Comparison of ENCODE assay signal across 2 cellular contexts in the genomic region with DNA sequence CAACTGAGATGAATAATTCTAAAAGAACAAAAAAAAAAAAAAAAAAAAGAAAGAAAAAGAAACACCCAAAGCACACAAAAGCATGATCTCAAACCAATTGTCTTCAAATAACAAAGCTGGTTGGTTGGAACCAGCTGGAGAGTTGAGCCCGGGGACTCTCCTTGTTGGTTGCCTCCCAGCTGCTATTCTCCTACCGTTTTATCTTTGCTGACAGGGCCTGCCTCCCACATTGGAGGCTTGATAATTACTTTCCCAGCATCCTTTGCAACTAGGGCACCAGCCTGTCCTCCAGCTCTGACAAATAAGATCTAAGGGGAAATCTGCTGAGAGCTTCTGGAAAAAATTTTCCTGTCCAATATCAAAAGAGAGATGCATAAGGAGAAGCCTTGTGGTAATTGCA.
TF ChIP-seq lines count a peak whose summit lies in the region.

No MANE protein-coding gene starts in this region.

TF ChIP-seq in HCT116, 20 proteins besides CTCF, POLR2A, EP300 and RAD21 (continued from another document):
- TF ChIP-seq, protein P1, sequence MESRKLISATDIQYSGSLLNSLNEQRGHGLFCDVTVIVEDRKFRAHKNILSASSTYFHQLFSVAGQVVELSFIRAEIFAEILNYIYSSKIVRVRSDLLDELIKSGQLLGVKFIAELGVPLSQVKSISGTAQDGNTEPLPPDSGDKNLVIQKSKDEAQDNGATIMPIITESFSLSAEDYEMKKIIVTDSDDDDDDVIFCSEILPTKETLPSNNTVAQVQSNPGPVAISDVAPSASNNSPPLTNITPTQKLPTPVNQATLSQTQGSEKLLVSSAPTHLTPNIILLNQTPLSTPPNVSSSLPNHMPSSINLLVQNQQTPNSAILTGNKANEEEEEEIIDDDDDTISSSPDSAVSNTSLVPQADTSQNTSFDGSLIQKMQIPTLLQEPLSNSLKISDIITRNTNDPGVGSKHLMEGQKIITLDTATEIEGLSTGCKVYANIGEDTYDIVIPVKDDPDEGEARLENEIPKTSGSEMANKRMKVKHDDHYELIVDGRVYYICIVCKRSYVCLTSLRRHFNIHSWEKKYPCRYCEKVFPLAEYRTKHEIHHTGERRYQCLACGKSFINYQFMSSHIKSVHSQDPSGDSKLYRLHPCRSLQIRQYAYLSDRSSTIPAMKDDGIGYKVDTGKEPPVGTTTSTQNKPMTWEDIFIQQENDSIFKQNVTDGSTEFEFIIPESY (IDR thresholded peaks at IDR 0.05; ENCODE audit: extremely low read depth, insufficient replicate concordance, low read length): no peak
- TF ChIP-seq ELF1 (IDR thresholded peaks at IDR 0.05; ENCODE audit: borderline replicate concordance, low read depth): no peak
- TF ChIP-seq ZNF274 (IDR thresholded peaks at IDR 0.05; ENCODE audit: low read depth, low read length): no peak
- no peak for TF ChIP-seq POLR2AphosphoS5 (IDR thresholded peaks at IDR 0.05; ENCODE audit: low read depth, low read length)
- no peak for TF ChIP-seq FOSL1 (IDR thresholded peaks at IDR 0.05; ENCODE audit: low read depth)
- TF ChIP-seq CBX3 (IDR thresholded peaks at IDR 0.05; ENCODE audit: low read depth): no peak

TF ChIP-seq in liver, 16 proteins besides CTCF, POLR2A, EP300 and RAD21 (continued from another document):
- TF ChIP-seq, protein P2, sequence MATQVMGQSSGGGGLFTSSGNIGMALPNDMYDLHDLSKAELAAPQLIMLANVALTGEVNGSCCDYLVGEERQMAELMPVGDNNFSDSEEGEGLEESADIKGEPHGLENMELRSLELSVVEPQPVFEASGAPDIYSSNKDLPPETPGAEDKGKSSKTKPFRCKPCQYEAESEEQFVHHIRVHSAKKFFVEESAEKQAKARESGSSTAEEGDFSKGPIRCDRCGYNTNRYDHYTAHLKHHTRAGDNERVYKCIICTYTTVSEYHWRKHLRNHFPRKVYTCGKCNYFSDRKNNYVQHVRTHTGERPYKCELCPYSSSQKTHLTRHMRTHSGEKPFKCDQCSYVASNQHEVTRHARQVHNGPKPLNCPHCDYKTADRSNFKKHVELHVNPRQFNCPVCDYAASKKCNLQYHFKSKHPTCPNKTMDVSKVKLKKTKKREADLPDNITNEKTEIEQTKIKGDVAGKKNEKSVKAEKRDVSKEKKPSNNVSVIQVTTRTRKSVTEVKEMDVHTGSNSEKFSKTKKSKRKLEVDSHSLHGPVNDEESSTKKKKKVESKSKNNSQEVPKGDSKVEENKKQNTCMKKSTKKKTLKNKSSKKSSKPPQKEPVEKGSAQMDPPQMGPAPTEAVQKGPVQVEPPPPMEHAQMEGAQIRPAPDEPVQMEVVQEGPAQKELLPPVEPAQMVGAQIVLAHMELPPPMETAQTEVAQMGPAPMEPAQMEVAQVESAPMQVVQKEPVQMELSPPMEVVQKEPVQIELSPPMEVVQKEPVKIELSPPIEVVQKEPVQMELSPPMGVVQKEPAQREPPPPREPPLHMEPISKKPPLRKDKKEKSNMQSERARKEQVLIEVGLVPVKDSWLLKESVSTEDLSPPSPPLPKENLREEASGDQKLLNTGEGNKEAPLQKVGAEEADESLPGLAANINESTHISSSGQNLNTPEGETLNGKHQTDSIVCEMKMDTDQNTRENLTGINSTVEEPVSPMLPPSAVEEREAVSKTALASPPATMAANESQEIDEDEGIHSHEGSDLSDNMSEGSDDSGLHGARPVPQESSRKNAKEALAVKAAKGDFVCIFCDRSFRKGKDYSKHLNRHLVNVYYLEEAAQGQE (IDR thresholded peaks at IDR 0.05): no peak
- TF ChIP-seq, protein P1 (IDR thresholded peaks at IDR 0.05): no peak
- TF ChIP-seq, protein P3, sequence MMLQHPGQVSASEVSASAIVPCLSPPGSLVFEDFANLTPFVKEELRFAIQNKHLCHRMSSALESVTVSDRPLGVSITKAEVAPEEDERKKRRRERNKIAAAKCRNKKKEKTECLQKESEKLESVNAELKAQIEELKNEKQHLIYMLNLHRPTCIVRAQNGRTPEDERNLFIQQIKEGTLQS (IDR thresholded peaks at IDR 0.05): no peak
- TF ChIP-seq HNF4A (conservative IDR thresholded peaks at IDR 0.05) (peak in 1 of 2 donors; percentile 18), HNF4G (IDR thresholded peaks at IDR 0.05) (no peak), GABPA (IDR thresholded peaks at IDR 0.05 in 1 of 2, conservative IDR thresholded peaks at IDR 0.05 in 1 of 2) (peak in 1 of 2 donors; percentile 1), NR2F2 (IDR thresholded peaks at IDR 0.05) (no peak), RXRA (IDR thresholded peaks at IDR 0.05) (peak in 1 of 2 donors; percentile 15), JUND (IDR thresholded peaks at IDR 0.05) (no peak)
